ENCODE assay signal across 1 cellular context in the genomic region with DNA sequence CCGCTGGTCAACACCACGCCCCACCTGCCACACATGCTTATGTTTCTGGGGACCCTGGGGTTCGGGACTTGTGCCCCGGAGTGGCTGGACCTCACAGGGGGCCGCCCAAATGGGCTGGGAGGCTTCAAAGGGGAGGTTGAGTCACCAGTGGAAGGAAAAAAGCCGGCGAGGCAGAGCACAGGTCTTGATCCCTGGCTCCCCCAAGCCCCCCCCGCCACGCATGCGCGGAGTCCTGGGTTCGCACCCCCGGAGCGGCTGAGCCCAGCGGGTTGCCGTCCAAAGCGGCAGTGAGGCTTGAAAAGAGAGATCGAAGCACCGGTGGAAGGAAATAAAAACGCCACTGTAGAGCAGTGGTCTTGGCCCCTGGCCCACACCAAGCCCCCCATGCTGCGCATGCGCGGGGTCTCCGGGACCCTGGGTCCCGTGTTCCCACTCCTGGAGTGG.
TF ChIP-seq lines count a peak whose summit lies in the region.

No MANE protein-coding gene starts in this region.

TF ChIP-seq in HepG2, 621 proteins besides CTCF, POLR2A, EP300 and RAD21 (continued from another document):
- TF ChIP-seq, protein P1, sequence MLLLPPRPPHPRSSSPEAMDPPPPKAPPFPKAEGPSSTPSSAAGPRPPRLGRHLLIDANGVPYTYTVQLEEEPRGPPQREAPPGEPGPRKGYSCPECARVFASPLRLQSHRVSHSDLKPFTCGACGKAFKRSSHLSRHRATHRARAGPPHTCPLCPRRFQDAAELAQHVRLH (CRISPR knock-in tag; IDR thresholded peaks at IDR 0.05; ENCODE audit: borderline replicate concordance, low read depth) = no peak
- TF ChIP-seq, protein P2, sequence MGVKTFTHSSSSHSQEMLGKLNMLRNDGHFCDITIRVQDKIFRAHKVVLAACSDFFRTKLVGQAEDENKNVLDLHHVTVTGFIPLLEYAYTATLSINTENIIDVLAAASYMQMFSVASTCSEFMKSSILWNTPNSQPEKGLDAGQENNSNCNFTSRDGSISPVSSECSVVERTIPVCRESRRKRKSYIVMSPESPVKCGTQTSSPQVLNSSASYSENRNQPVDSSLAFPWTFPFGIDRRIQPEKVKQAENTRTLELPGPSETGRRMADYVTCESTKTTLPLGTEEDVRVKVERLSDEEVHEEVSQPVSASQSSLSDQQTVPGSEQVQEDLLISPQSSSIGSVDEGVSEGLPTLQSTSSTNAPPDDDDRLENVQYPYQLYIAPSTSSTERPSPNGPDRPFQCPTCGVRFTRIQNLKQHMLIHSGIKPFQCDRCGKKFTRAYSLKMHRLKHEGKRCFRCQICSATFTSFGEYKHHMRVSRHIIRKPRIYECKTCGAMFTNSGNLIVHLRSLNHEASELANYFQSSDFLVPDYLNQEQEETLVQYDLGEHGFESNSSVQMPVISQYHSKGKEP (CRISPR knock-in tag; IDR thresholded peaks at IDR 0.05) = no peak
- TF ChIP-seq SYNCRIP (IDR thresholded peaks at IDR 0.05; ENCODE audit: insufficient read depth, low read depth, low read length) (no peak), RBAK (CRISPR knock-in tag; IDR thresholded peaks at IDR 0.05) (no peak), ZBTB20 (CRISPR knock-in tag; IDR thresholded peaks at IDR 0.05; ENCODE audit: borderline replicate concordance, low read depth) (no peak), NKX3-1 (CRISPR knock-in tag; IDR thresholded peaks at IDR 0.05) (no peak), ZNF230 (CRISPR knock-in tag; IDR thresholded peaks at IDR 0.05) (no peak), ZFP1 (CRISPR knock-in tag; IDR thresholded peaks at IDR 0.05) (no peak), RFX1 (IDR thresholded peaks at IDR 0.05) (no peak), FOSL2 (CRISPR knock-in tag; IDR thresholded peaks at IDR 0.05) (no peak), JARID2 (CRISPR knock-in tag; IDR thresholded peaks at IDR 0.05; ENCODE audit: insufficient replicate concordance) (no peak), ZNF678 (CRISPR knock-in tag; IDR thresholded peaks at IDR 0.05) (no peak), ZNF274 (CRISPR knock-in tag; IDR thresholded peaks at IDR 0.05) (no peak)
